ENCODE assay signal across 17 cellular contexts in genomic region chr17:17668358-17668757, GRCh38. TPM values are rescaled to one million over a fixed set of nuclear protein-coding genes. Genes with fewer than 3 reads are reported as not detected.
DNase-seq lines count a peak whose midpoint lies in the region; ATAC-seq and TF ChIP-seq lines count a peak whose summit lies in the region.
"Had no signal": no experiment of that assay in that cellular context is flagged by ENCODE, and none has a peak within 500 bp of the region (broad histone marks: within the 10 kb centered on the region; RNA-seq: fewer than 3 reads in every experiment).

No MANE protein-coding gene starts in this region.

- H3K9me2 ChIP-seq in neural cell (ENCODE audit: insufficient read depth, low read length), result no peaks in the 10 kb centered on the region

- H3K27ac ChIP-seq in neural cell (ENCODE audit: low read length), result peak overlapping the region; percentile 74
- H3K27ac ChIP-seq: 22Rv1, A549, HL-60 had no signal

- peaks cover 13% of the 10 kb centered on the region for H3K4me1 Mint-ChIP-seq in activated T-helper 1 cell treated with anti-CD3 and anti-CD28 coated beads, Interleukin-12 subunit alpha, Interleukin-12 subunit beta, Interleukin-2, Interleukin-4 antibody, amounts not matched to agents 30 ng/mL and 10 ng/mL and 1 ng/mL, durations not matched to agents 14 hours and 24 hours and 36 hours (ENCODE audit: low read depth)
- H3K4me1 Mint-ChIP-seq in stimulated activated effector memory CD8-positive, alpha-beta T cell treated with anti-CD3 and anti-CD28 coated beads, Interleukin-12 subunit alpha, Interleukin-12 subunit beta, amount 100 ng/mL, for 72 hours, result peaks cover 30% of the 10 kb centered on the region

- H3K79me2 ChIP-seq in neural cell (replicated peaks; ENCODE audit: insufficient read depth, low read length), result no peaks in the 10 kb centered on the region

- DNase-seq in left cardiac atrium (peak; percentile 7), left ventricle myocardium superior (no peak), DMS79 treated with DMSO at 0.1 percent for 48 hours (lab: John Stamatoyannopoulos, UW) (no peak), posterior vena cava (ENCODE audit: low spot score) (no peak), RKO (ENCODE audit: low spot score) (no peak)
- DNase-seq in activated T-helper 1 cell treated with anti-CD3 and anti-CD28 coated beads, Interleukin-12 subunit alpha, Interleukin-12 subunit beta, Interleukin-2, Interleukin-4 antibody, amounts not matched to agents 30 ng/mL and 10 ng/mL and 1 ng/mL, durations not matched to agents 14 hours and 24 hours and 36 hours (ENCODE audit: low spot score), result no peak
- DNase-seq in stimulated activated effector memory CD8-positive, alpha-beta T cell treated with anti-CD3 and anti-CD28 coated beads, Interleukin-12 subunit alpha, Interleukin-12 subunit beta, amount 100 ng/mL, for 72 hours (ENCODE audit: low spot score in 2 of 2), result no peak
- DNase-seq: AML-193; CD4-positive, CD25-positive, alpha-beta regulatory T cell; CD8-positive, alpha-beta memory T cell; COR-L47; DMS 273 treated with DMSO at 0.1 percent for 48 hours had no signal

- H3K9me3 Mint-ChIP-seq in activated T-helper 1 cell treated with anti-CD3 and anti-CD28 coated beads, Interleukin-12 subunit alpha, Interleukin-12 subunit beta, Interleukin-2, Interleukin-4 antibody, amounts not matched to agents 30 ng/mL and 10 ng/mL and 1 ng/mL, durations not matched to agents 14 hours and 24 hours and 36 hours, result no peaks in the 10 kb centered on the region
- no peaks in the 10 kb centered on the region for H3K9me3 Mint-ChIP-seq in stimulated activated effector memory CD8-positive, alpha-beta T cell treated with anti-CD3 and anti-CD28 coated beads, Interleukin-12 subunit alpha, Interleukin-12 subunit beta, amount 100 ng/mL, for 72 hours
- H3K9me3 Mint-ChIP-seq: CD4-positive, CD25-positive, alpha-beta regulatory T cell; CD8-positive, alpha-beta memory T cell had no signal

- H3K27me3 Mint-ChIP-seq in activated T-helper 1 cell treated with anti-CD3 and anti-CD28 coated beads, Interleukin-12 subunit alpha, Interleukin-12 subunit beta, Interleukin-2, Interleukin-4 antibody, amounts not matched to agents 30 ng/mL and 10 ng/mL and 1 ng/mL, durations not matched to agents 14 hours and 24 hours and 36 hours (ENCODE audit: insufficient read depth), result peaks cover 15% of the 10 kb centered on the region

- no peak overlapping the region for H3K4me3 ChIP-seq in neural cell (ENCODE audit: low read length)
- H3K4me3 ChIP-seq: A549, HAP-1 had no signal

- no peaks in the 10 kb centered on the region for H3K9me3 ChIP-seq in neural cell (ENCODE audit: low read length)
- H3K9me3 ChIP-seq: A549, HAP-1 had no signal

- ATAC-seq in left cardiac atrium (no peak), left ventricle myocardium superior (no peak)
- no peak for ATAC-seq in stimulated activated effector memory CD8-positive, alpha-beta T cell treated with anti-CD3 and anti-CD28 coated beads, Interleukin-12 subunit alpha, Interleukin-12 subunit beta, amount 100 ng/mL, for 72 hours
- ATAC-seq: A549 had no signal

- intact Hi-C loops in left cardiac atrium (cut with DNase I) (no loop called here), left ventricle myocardium superior (cut with micrococcal nuclease) (no loop called here), posterior vena cava (cut with DNase I) (no loop called here)
- intact Hi-C loops in activated T-helper 1 cell treated with anti-CD3 and anti-CD28 coated beads, Interleukin-12 subunit alpha, Interleukin-12 subunit beta, Interleukin-2, Interleukin-4 antibody, amounts not matched to agents 30 ng/mL and 10 ng/mL and 1 ng/mL, durations not matched to agents 14 hours and 24 hours and 36 hours (cut with micrococcal nuclease), result no loop called here

- H3K4me3 Mint-ChIP-seq in activated T-helper 1 cell treated with anti-CD3 and anti-CD28 coated beads, Interleukin-12 subunit alpha, Interleukin-12 subunit beta, Interleukin-2, Interleukin-4 antibody, amounts not matched to agents 30 ng/mL and 10 ng/mL and 1 ng/mL, durations not matched to agents 14 hours and 24 hours and 36 hours, result no peak overlapping the region
- H3K4me3 Mint-ChIP-seq in stimulated activated effector memory CD8-positive, alpha-beta T cell treated with anti-CD3 and anti-CD28 coated beads, Interleukin-12 subunit alpha, Interleukin-12 subunit beta, amount 100 ng/mL, for 72 hours, result no peak overlapping the region
- H3K4me3 Mint-ChIP-seq: CD4-positive, CD25-positive, alpha-beta regulatory T cell; CD8-positive, alpha-beta memory T cell had no signal

- no peaks in the 10 kb centered on the region for H3K27me3 ChIP-seq in neural cell (ENCODE audit: insufficient read depth, low read depth, low read length)

- no peak for TF ChIP-seq CTCF in neural cell (IDR thresholded peaks at IDR 0.05; ENCODE audit: poor library complexity, severe bottlenecking)

- no peaks in the 10 kb centered on the region for H3F3A ChIP-seq in neural cell (ENCODE audit: insufficient read depth, low read length, poor library complexity, severe bottlenecking)

- H3K36me3 ChIP-seq in neural cell (ENCODE audit: insufficient read depth, low read length), result no peaks in the 10 kb centered on the region
- H3K36me3 ChIP-seq: HAP-1 had no signal

- no peak for TF ChIP-seq EP300 in neural cell (conservative IDR thresholded peaks at IDR 0.05; ENCODE audit: poor library complexity, severe bottlenecking)

- H2AFZ ChIP-seq in neural cell (ENCODE audit: low read depth, low read length), result no peak overlapping the region

- no peaks in the 10 kb centered on the region for H3K36me3 Mint-ChIP-seq in activated T-helper 1 cell treated with anti-CD3 and anti-CD28 coated beads, Interleukin-12 subunit alpha, Interleukin-12 subunit beta, Interleukin-2, Interleukin-4 antibody, amounts not matched to agents 30 ng/mL and 10 ng/mL and 1 ng/mL, durations not matched to agents 14 hours and 24 hours and 36 hours (ENCODE audit: low read depth)
- H3K36me3 Mint-ChIP-seq in stimulated activated effector memory CD8-positive, alpha-beta T cell treated with anti-CD3 and anti-CD28 coated beads, Interleukin-12 subunit alpha, Interleukin-12 subunit beta, amount 100 ng/mL, for 72 hours, result no peaks in the 10 kb centered on the region
- H3K36me3 Mint-ChIP-seq: CD4-positive, CD25-positive, alpha-beta regulatory T cell had no signal

- H3K27ac Mint-ChIP-seq in activated T-helper 1 cell treated with anti-CD3 and anti-CD28 coated beads, Interleukin-12 subunit alpha, Interleukin-12 subunit beta, Interleukin-2, Interleukin-4 antibody, amounts not matched to agents 30 ng/mL and 10 ng/mL and 1 ng/mL, durations not matched to agents 14 hours and 24 hours and 36 hours, result peak overlapping the region; percentile 18
- H3K27ac Mint-ChIP-seq in stimulated activated effector memory CD8-positive, alpha-beta T cell treated with anti-CD3 and anti-CD28 coated beads, Interleukin-12 subunit alpha, Interleukin-12 subunit beta, amount 100 ng/mL, for 72 hours, result peak overlapping the region; percentile 66
- H3K27ac Mint-ChIP-seq: CD4-positive, CD25-positive, alpha-beta regulatory T cell had no signal

- no peak for TF ChIP-seq RAD21 in neural cell (conservative IDR thresholded peaks at IDR 0.05)

- H3K9ac ChIP-seq in neural cell (ENCODE audit: low read length), result peak overlapping the region; percentile 50

- no peaks in the 10 kb centered on the region for H4K20me1 ChIP-seq in neural cell (ENCODE audit: insufficient read depth)

- H3K4me2 ChIP-seq in neural cell (ENCODE audit: low read length), result no peak overlapping the region
- H3K4me2 ChIP-seq: A549 had no signal

TF ChIP-seq in neural cell, 6 proteins besides CTCF, POLR2A, EP300 and RAD21:
- TF ChIP-seq POLR2AphosphoS5 (IDR thresholded peaks at IDR 0.05) (no peak), REST (IDR thresholded peaks at IDR 0.05; ENCODE audit: borderline replicate concordance) (no peak), MXI1 (conservative IDR thresholded peaks at IDR 0.05; ENCODE audit: poor library complexity, severe bottlenecking) (no peak), EZH2 (IDR thresholded peaks at IDR 0.05; ENCODE audit: borderline replicate concordance, insufficient read depth, low read length, poor library complexity, severe bottlenecking) (no peak), TAF1 (IDR thresholded peaks at IDR 0.05; ENCODE audit: low read depth) (no peak), SMC3 (conservative IDR thresholded peaks at IDR 0.05; ENCODE audit: poor library complexity) (no peak)

RNA-seq across cellular contexts. Expression of gene RAI1, which starts 12.9 kb away (rescaled TPM):
- total RNA-seq in left cardiac atrium (10 to 100 TPM; 22.4 to 32.3 TPM), left ventricle myocardium superior (30.1 TPM), posterior vena cava (10 to 100 TPM; 25.6 to 36.5 TPM)
- total RNA-seq in activated T-helper 1 cell treated with anti-CD3 and anti-CD28 coated beads, Interleukin-12 subunit alpha, Interleukin-12 subunit beta, Interleukin-2, Interleukin-4 antibody, amounts not matched to agents 30 ng/mL and 10 ng/mL and 1 ng/mL, durations not matched to agents 14 hours and 24 hours and 36 hours, result 31.1 and 32.3 TPM in 2 replicates
- 16.9 and 21.0 TPM in 2 replicates for polyA plus RNA-seq in neural cell
- 54.1 and 59.6 TPM in 2 replicates for polyA minus RNA-seq in neural cell
